ENCODE assay signal across 10 cellular contexts in genomic region chr3:58035512-58035867, GRCh38. TPM values are rescaled to one million over a fixed set of nuclear protein-coding genes. Genes with fewer than 3 reads are reported as not detected.
A peak's percentile ranks its signal among the peaks of the same experiment; 100 is the strongest.
DNase-seq lines count a peak whose midpoint lies in the region; ATAC-seq and TF ChIP-seq lines count a peak whose summit lies in the region.
"Had no signal": no experiment of that assay in that cellular context is flagged by ENCODE, and none has a peak within 500 bp of the region (broad histone marks: within the 10 kb centered on the region; RNA-seq: fewer than 3 reads in every experiment).

No MANE protein-coding gene starts in this region.

- H3K27ac Mint-ChIP-seq in Calu3 (ENCODE audit: unreplicated experiment) (peak overlapping the region; percentile 35), progenitor cell of endocrine pancreas (peak overlapping the region; percentile 26)

- DNase-seq in Calu3 = no peak
- peak; percentile 62 for DNase-seq in M059J (ENCODE audit: low read depth)
- DNase-seq in effector memory CD4-positive, alpha-beta T cell = no peak
- DNase-seq in progenitor cell of endocrine pancreas (ENCODE audit: low spot score, unreplicated experiment) = no peak
- DNase-seq in ovary = no peak
- DNase-seq in D341Med (ENCODE audit: low spot score) = no peak
- DNase-seq: occipital lobe, SHP77 had no signal

- BruUV-seq in Calu3 (replicated peaks; lab: Mats Ljungman, UMichigan) = no TSS peak

- H3K27me3 Mint-ChIP-seq in Calu3 (ENCODE audit: unreplicated experiment) = no peaks in the 10 kb centered on the region
- no peaks in the 10 kb centered on the region for H3K27me3 Mint-ChIP-seq in progenitor cell of endocrine pancreas

- CTCF ChIA-PET in Calu3 (lab: Charles Lee) = interaction anchor here (0.5 to 0.7 kb wide), 2 partner anchors 15 to 35 kb away, joined by 3 to 5 read pairs; no protein-coding TSS in a partner anchor

- H3K4me3 Mint-ChIP-seq in Calu3 (ENCODE audit: low read depth, unreplicated experiment) (no peak overlapping the region), progenitor cell of endocrine pancreas (ENCODE audit: low read depth) (no peak overlapping the region)

- H3K4me1 Mint-ChIP-seq in Calu3 (ENCODE audit: low read depth, unreplicated experiment) (peaks cover 38% of the 10 kb centered on the region), progenitor cell of endocrine pancreas (ENCODE audit: low read depth) (peaks cover 29% of the 10 kb centered on the region)

- no peak for TF ChIP-seq EP300 in ovary (IDR thresholded peaks at IDR 0.05)

- no peaks in the 10 kb centered on the region for H3K27me3 ChIP-seq in effector memory CD4-positive, alpha-beta T cell (replicated peaks; ENCODE audit: control insufficient read depth, insufficient read depth, low read length, poor library complexity, severe bottlenecking)
- no peaks in the 10 kb centered on the region for H3K27me3 ChIP-seq in ovary

- WGBS in ovary, 3 donors = 53 to 75% (median 71%) methylated on average over 5 of the region's 5 CpGs

- intact Hi-C loops in Calu3 (cut with micrococcal nuclease; ENCODE audit: unreplicated experiment) (no loop called here), ovary (cut with DNase I) (no loop called here)

- no peak for TF ChIP-seq POLR2A in ovary (IDR thresholded peaks at IDR 0.05)

- H3K36me3 ChIP-seq in effector memory CD4-positive, alpha-beta T cell (ENCODE audit: control insufficient read depth, insufficient read depth, low read length) = no peaks in the 10 kb centered on the region
- H3K36me3 ChIP-seq in ovary = no peaks in the 10 kb centered on the region

- H3K4me3 ChIP-seq in effector memory CD4-positive, alpha-beta T cell (ENCODE audit: insufficient read depth, low read depth, low read length, poor library complexity, severe bottlenecking) = no peak overlapping the region
- no peak overlapping the region for H3K4me3 ChIP-seq in ovary

- TF ChIP-seq CTCF in Calu3 (IDR thresholded peaks at IDR 0.05; ENCODE audit: unreplicated experiment) (no peak), progenitor cell of endocrine pancreas (IDR thresholded peaks at IDR 0.05; ENCODE audit: unreplicated experiment) (no peak), ovary (IDR thresholded peaks at IDR 0.05) (no peak)

- H3K4me1 ChIP-seq in effector memory CD4-positive, alpha-beta T cell (ENCODE audit: control insufficient read depth, insufficient read depth, low read length, poor library complexity, severe bottlenecking) = peaks cover 4% of the 10 kb centered on the region
- peaks cover 9% of the 10 kb centered on the region for H3K4me1 ChIP-seq in ovary (ENCODE audit: insufficient read depth)

- ATAC-seq in HG02759 (IDR thresholded peaks at IDR 0.05; ENCODE audit: unreplicated experiment) (no peak), GM21786 (IDR thresholded peaks at IDR 0.05; ENCODE audit: unreplicated experiment) (no peak)

- no peaks in the 10 kb centered on the region for H3K9me3 ChIP-seq in effector memory CD4-positive, alpha-beta T cell (ENCODE audit: control insufficient read depth, low read length)
- H3K9me3 ChIP-seq in ovary = no peaks in the 10 kb centered on the region

- H3K9me3 Mint-ChIP-seq in Calu3 (ENCODE audit: low read depth, unreplicated experiment) (no peaks in the 10 kb centered on the region), progenitor cell of endocrine pancreas (ENCODE audit: low read depth) (no peaks in the 10 kb centered on the region)

- H3K36me3 Mint-ChIP-seq in Calu3 (ENCODE audit: insufficient read depth, unreplicated experiment) (peaks cover 23% of the 10 kb centered on the region), progenitor cell of endocrine pancreas (ENCODE audit: insufficient read depth) (no peaks in the 10 kb centered on the region)

- H3K27ac ChIP-seq in effector memory CD4-positive, alpha-beta T cell (ENCODE audit: insufficient read depth, low read length, poor library complexity, severe bottlenecking) = peak overlapping the region; percentile 25
- H3K27ac ChIP-seq in ovary = no peak overlapping the region

RNA-seq across cellular contexts. Expression of gene FLNB, which starts 27.3 kb away (rescaled TPM):
- total RNA-seq in Calu3 (2022) = 136 and 147 TPM in 2 replicates
- 65.0 and 130 TPM in 2 replicates for total RNA-seq in M059J (2014; rRNA removed; shearing (Covaris generic))
- 103 and 112 TPM in 2 replicates for total RNA-seq in progenitor cell of endocrine pancreas
- total RNA-seq in ovary = 100 to 1,000 TPM in 5 of 7 donors, 10 to 100 TPM in 2; 51.9 to 141 (median 126) TPM
- 100 to 1,000 TPM in 1 of 2 donors, 10 to 100 TPM in 1; 78.6 to 190 TPM for polyA plus RNA-seq in ovary
